In genomic region chr9:4738866-4739586, GRCh38 we compare ENCODE assay signal across 8 cellular contexts. TPM values are rescaled to one million over a fixed set of nuclear protein-coding genes. Genes with fewer than 3 reads are reported as not detected.
DNase-seq lines count a peak whose midpoint lies in the region; ATAC-seq and TF ChIP-seq lines count a peak whose summit lies in the region.

No MANE protein-coding gene starts in this region.

- no peak overlapping the region for H3K27ac ChIP-seq in parathyroid adenoma

- peaks cover 5% of the 10 kb centered on the region for H3K27me3 Mint-ChIP-seq in endothelial cell (ENCODE audit: unreplicated experiment)

- H3K9me3 Mint-ChIP-seq in endothelial cell (ENCODE audit: unreplicated experiment) = no peaks in the 10 kb centered on the region

- TF ChIP-seq CTCF in endothelial cell (IDR thresholded peaks at IDR 0.05; ENCODE audit: unreplicated experiment) = no peak
- no peak for TF ChIP-seq CTCF in parathyroid adenoma (IDR thresholded peaks at IDR 0.05)

- no peaks in the 10 kb centered on the region for H3K27me3 ChIP-seq in parathyroid adenoma (ENCODE audit: control insufficient read depth, insufficient read depth, low read length)

- peak overlapping the region; percentile 95 for H3K4me3 Mint-ChIP-seq in endothelial cell (ENCODE audit: unreplicated experiment)

- no peak overlapping the region for H2AFZ ChIP-seq in parathyroid adenoma

- H3K9ac ChIP-seq in parathyroid adenoma = no peak overlapping the region

- peaks cover 4% of the 10 kb centered on the region for H3K36me3 Mint-ChIP-seq in endothelial cell (ENCODE audit: low read depth, unreplicated experiment)

- DNase-seq in NCI-H69 (lab: John Stamatoyannopoulos, UW) (peak; percentile 40), endothelial cell (ENCODE audit: low spot score) (no peak), NCI-H2196 treated with DMSO at 0.1 percent for 48 hours (lab: John Stamatoyannopoulos, UW; ENCODE audit: unreplicated experiment) (no peak), GOT3 (lab: John Stamatoyannopoulos, UW) (no peak), mucosa of gallbladder (ENCODE audit: low spot score) (no peak)

- H3K4me1 ChIP-seq in parathyroid adenoma = no peaks in the 10 kb centered on the region

- peaks cover 9% of the 10 kb centered on the region for H3K4me1 Mint-ChIP-seq in endothelial cell (ENCODE audit: unreplicated experiment)

- H3K36me3 ChIP-seq in parathyroid adenoma (ENCODE audit: control insufficient read depth, insufficient read depth, low read length) = no peaks in the 10 kb centered on the region

- H3K27ac Mint-ChIP-seq in endothelial cell (ENCODE audit: unreplicated experiment) = no peak overlapping the region

- peak overlapping the region; percentile 97 for H3K4me2 ChIP-seq in parathyroid adenoma (ENCODE audit: low read length)

- H3K79me2 ChIP-seq in parathyroid adenoma = peaks cover 11% of the 10 kb centered on the region

- H3K4me3 ChIP-seq in GM08714 (ENCODE audit: low read length) = peak overlapping the region; percentile 71
- no peak overlapping the region for H3K4me3 ChIP-seq in parathyroid adenoma (ENCODE audit: low read depth, low read length)

- no peaks in the 10 kb centered on the region for H3K9me3 ChIP-seq in parathyroid adenoma (ENCODE audit: control insufficient read depth, low read length)

- ATAC-seq in activated CD4-positive, CD25-positive, alpha-beta regulatory T cell treated with anti-CD3 and anti-CD28 coated beads, Interleukin-2, amount 50 U/mL, for 24 hours = no peak

RNA-seq across cellular contexts. Expression of gene AK3, which starts 2.0 kb away (rescaled TPM):
- total RNA-seq in endothelial cell (ENCODE audit: unreplicated experiment) (29.2 TPM), mucosa of gallbladder (40.9 TPM)

RNA-seq across cellular contexts. Expression of gene RCL1, which starts 53.7 kb away (rescaled TPM):
- total RNA-seq in endothelial cell (ENCODE audit: unreplicated experiment) (12.2 TPM), mucosa of gallbladder (9.5 TPM)

RNA-seq across cellular contexts. Expression of gene CDC37L1, which starts 59.7 kb away (rescaled TPM):
- total RNA-seq in endothelial cell (ENCODE audit: unreplicated experiment) = 10.7 TPM
- 24.9 TPM for total RNA-seq in mucosa of gallbladder
